In genomic region chr5:180209137-180209581, GRCh38 we compare ENCODE assay signal across 9 cellular contexts. TPM values are rescaled to one million over a fixed set of nuclear protein-coding genes. Genes with fewer than 3 reads are reported as not detected.
A peak's percentile ranks its signal among the peaks of the same experiment; 100 is the strongest.
DNase-seq lines count a peak whose midpoint lies in the region; ATAC-seq and TF ChIP-seq lines count a peak whose summit lies in the region.
"Had no signal": no experiment of that assay in that cellular context is flagged by ENCODE, and none has a peak within 500 bp of the region (broad histone marks: within the 10 kb centered on the region; RNA-seq: fewer than 3 reads in every experiment).

Gene RASGEF1C, minus strand, starts transcription at chr5:180209211. Its CDS starts 71,159 bp downstream, at chr5:180138052.

- H3K9me3 ChIP-seq in osteoblast (ENCODE audit: low read depth, low read length), result no peaks in the 10 kb centered on the region
- H3K9me3 ChIP-seq in thoracic aorta, result no peaks in the 10 kb centered on the region

- peak; percentile 84 for DNase-seq in OCI-M1 (lab: John Stamatoyannopoulos, UW)
- DNase-seq in activated gamma-delta T cell treated with Interleukin-2 at 50 U/mL for 16 hours, result peak; percentile 46
- peak; percentile 18 for DNase-seq in foreskin melanocyte
- peak; percentile 99 for DNase-seq in osteoblast (ENCODE audit: insufficient read length, low spot score, missing footprints)
- no peak for DNase-seq in thoracic aorta (ENCODE audit: low spot score)

- H3K4me3 ChIP-seq in osteoblast (ENCODE audit: insufficient read depth, low read length) (peak within 1 kb of the TSS; percentile 46), thoracic aorta (peak within 1 kb of the TSS; percentile 58)

- H3K79me2 ChIP-seq in osteoblast (ENCODE audit: insufficient read depth, low read length), result no peaks in the 10 kb centered on the region

- peak within 1 kb of the TSS; percentile 48 for H3K4me2 ChIP-seq in osteoblast (ENCODE audit: insufficient read depth, low read length)

- peaks cover 18% of the 10 kb centered on the region for H3K27me3 ChIP-seq in osteoblast (ENCODE audit: insufficient read depth, low read length)
- H3K27me3 ChIP-seq in thoracic aorta (replicated peaks; ENCODE audit: insufficient read depth), result peaks cover 9% of the 10 kb centered on the region

- ATAC-seq in HG02884 (IDR thresholded peaks at IDR 0.05; ENCODE audit: unreplicated experiment) (peak; percentile 79), thoracic aorta (ENCODE audit: insufficient number of reproducible peaks, low FRiP score, low read depth) (no peak), GM18520 (IDR thresholded peaks at IDR 0.05; ENCODE audit: unreplicated experiment) (no peak)

- no peaks in the 10 kb centered on the region for H4K20me1 ChIP-seq in osteoblast (ENCODE audit: insufficient read depth, low read length)

- TF ChIP-seq CTCF in GM12874 (IDR thresholded peaks at IDR 0.05; ENCODE audit: insufficient read depth, low read depth, low read length), result peak; percentile 18; the same call in 1 of the 2 replicates
- TF ChIP-seq CTCF in osteoblast (IDR thresholded peaks at IDR 0.05; ENCODE audit: extremely low read depth, low read depth, low read length), result no peak
- TF ChIP-seq CTCF in thoracic aorta (IDR thresholded peaks at IDR 0.05), result no peak

- no peaks in the 10 kb centered on the region for H3K36me3 ChIP-seq in osteoblast (ENCODE audit: insufficient read depth, low read length)
- H3K36me3 ChIP-seq in thoracic aorta, result no peaks in the 10 kb centered on the region

- H2AFZ ChIP-seq in osteoblast (ENCODE audit: low read length), result no peak within 1 kb of the TSS

- no peaks in the 10 kb centered on the region for H3K4me1 ChIP-seq in osteoblast (ENCODE audit: insufficient read depth, low read length)
- H3K4me1 ChIP-seq in thoracic aorta (ENCODE audit: control insufficient read depth in 1 of 2, low read depth in 2 of 2), result peaks cover 0 to 2% of the 10 kb centered on the region in 2 donors

- H3K27ac ChIP-seq in osteoblast (ENCODE audit: low read depth, low read length) (no peak within 1 kb of the TSS), thoracic aorta (no peak within 1 kb of the TSS)

RNA-seq across cellular contexts. Expression of gene RASGEF1C, which starts in this region (rescaled TPM):
- total RNA-seq in osteoblast (under 0.01 TPM in 1 of 2 replicates, not detected in the other), thoracic aorta (not detected)
- total RNA-seq: mononuclear cell had no signal

Comparison
In these comparisons a context has a peak if more than half of its experiments do, and no peak if none do; other contexts are left out.
1. Peak in DNase-seq, H3K4me3 ChIP-seq and H3K4me2 ChIP-seq in osteoblast; RNA of the gene not detected or under 1 TPM.